8 cellular contexts compared by ENCODE assay signal in genomic region chr19:1360818-1361461, GRCh38. TPM values are rescaled to one million over a fixed set of nuclear protein-coding genes. Genes with fewer than 3 reads are reported as not detected.
DNase-seq lines count a peak whose midpoint lies in the region; ATAC-seq and TF ChIP-seq lines count a peak whose summit lies in the region.

No MANE protein-coding gene starts in this region.

- H3K27me3 ChIP-seq in MG63 (no peaks in the 10 kb centered on the region), lower lobe of right lung (ENCODE audit: low read depth) (no peaks in the 10 kb centered on the region), mesendoderm (ENCODE audit: insufficient read depth, low read length, poor library complexity) (no peaks in the 10 kb centered on the region)

- no peak overlapping the region for H3K23ac ChIP-seq in mesendoderm (ENCODE audit: low read length)

- peaks cover 4% of the 10 kb centered on the region for H3K79me1 ChIP-seq in mesendoderm (ENCODE audit: low read length)

- peak overlapping the region; percentile 76 for H3K4me3 Mint-ChIP-seq in chondrocyte (ENCODE audit: unreplicated experiment)

- peak overlapping the region; percentile 49 for H3K27ac ChIP-seq in lower lobe of right lung
- no peak overlapping the region for H3K27ac ChIP-seq in mesendoderm (ENCODE audit: low read depth, low read length)

- no peak overlapping the region for H3K4me2 ChIP-seq in mesendoderm (ENCODE audit: low read length)

- H3K9me3 ChIP-seq in MG63 (no peaks in the 10 kb centered on the region), lower lobe of right lung (no peaks in the 10 kb centered on the region)

- H3K27me3 Mint-ChIP-seq in chondrocyte (ENCODE audit: low read depth), result no peaks in the 10 kb centered on the region

- no peaks in the 10 kb centered on the region for H3K9me3 Mint-ChIP-seq in chondrocyte (ENCODE audit: low read depth)

- intact Hi-C loops in lower lobe of right lung (cut with DNase I), result no loop called here

- H3K27ac Mint-ChIP-seq in chondrocyte (ENCODE audit: unreplicated experiment), result peak overlapping the region; percentile 95

- H2BK15ac ChIP-seq in mesendoderm (replicated peaks; ENCODE audit: low read depth), result no peak overlapping the region

- no peak overlapping the region for H2BK5ac ChIP-seq in mesendoderm (ENCODE audit: low read length)

- H2BK120ac ChIP-seq in mesendoderm (ENCODE audit: low read depth, low read length), result no peak overlapping the region

- H4K8ac ChIP-seq in mesendoderm (ENCODE audit: low read depth, low read length), result no peak overlapping the region

- H3K9ac ChIP-seq in mesendoderm (ENCODE audit: low read length), result no peak overlapping the region

- H3K4me3 ChIP-seq in MG63 (peak overlapping the region; percentile 36), lower lobe of right lung (peak overlapping the region; percentile 40), mesendoderm (ENCODE audit: low read length) (no peak overlapping the region)

- H2AK5ac ChIP-seq in mesendoderm (ENCODE audit: low read length), result no peak overlapping the region

- no peak overlapping the region for H3K56ac ChIP-seq in mesendoderm (ENCODE audit: low read length)

- no peak overlapping the region for H3K18ac ChIP-seq in mesendoderm (ENCODE audit: low read length)

- H3K36me3 ChIP-seq in MG63, result peaks cover 43% of the 10 kb centered on the region
- H3K36me3 ChIP-seq in lower lobe of right lung, result peaks cover 81% of the 10 kb centered on the region
- peaks cover 3% of the 10 kb centered on the region for H3K36me3 ChIP-seq in mesendoderm (ENCODE audit: control insufficient read depth, insufficient read depth, low read length)

- TF ChIP-seq CTCF in chondrocyte (IDR thresholded peaks at IDR 0.05), result peak; percentile 32
- TF ChIP-seq CTCF in lower lobe of right lung (IDR thresholded peaks at IDR 0.05), result no peak

- peaks cover 24% of the 10 kb centered on the region for H3K36me3 Mint-ChIP-seq in chondrocyte (ENCODE audit: low read depth)

- no peak overlapping the region for H3K4ac ChIP-seq in mesendoderm (ENCODE audit: low read depth, low read length)

- no CpG with 5 or more reads among the region's 31 CpGs for WGBS in mesendoderm (ENCODE audit: extremely low coverage, insufficient coverage, low lambda C conversion rate)

- ATAC-seq in lower lobe of right lung (peak; percentile 52 to 60), GM18907 (IDR thresholded peaks at IDR 0.05; ENCODE audit: unreplicated experiment) (no peak), HG02938 (IDR thresholded peaks at IDR 0.05; ENCODE audit: unreplicated experiment) (no peak)

- H4K5ac ChIP-seq in mesendoderm (ENCODE audit: low read length), result no peak overlapping the region

- H3K4me1 Mint-ChIP-seq in chondrocyte (ENCODE audit: low read depth), result peaks cover 56% of the 10 kb centered on the region

- H3K4me1 ChIP-seq in lower lobe of right lung (peaks cover 41% of the 10 kb centered on the region), mesendoderm (ENCODE audit: control insufficient read depth, low read depth, low read length) (no peaks in the 10 kb centered on the region)

- DNase-seq in A172 (ENCODE audit: low spot score) (peak; percentile 68), MG63 (peak; percentile 96), chondrocyte (ENCODE audit: low spot score) (no peak), lower lobe of right lung (no peak), T-helper 1 cell (no peak), mesendoderm (no peak)

- H3K79me2 ChIP-seq in mesendoderm (ENCODE audit: control insufficient read depth, insufficient read depth, low read length), result peaks cover 4% of the 10 kb centered on the region

RNA-seq across cellular contexts. Expression of gene NDUFS7, which starts 22.8 kb away (rescaled TPM):
- total RNA-seq in A172 (2014; rRNA removed; shearing (Covaris generic)), result 169 and 186 TPM in 2 replicates
- 19.3 and 49.5 TPM in 2 replicates for total RNA-seq in MG63 (2014; rRNA removed; shearing (Covaris generic); ENCODE audit: low replicate concordance)
- total RNA-seq in chondrocyte, result 57.3 to 66.1 TPM (median 57.8 TPM) in 3 replicates
- 76.7 TPM for total RNA-seq in lower lobe of right lung
- polyA plus RNA-seq in mesendoderm (2013, experiment 1 of 2), result 40.8 TPM
- 41.7 TPM for polyA plus RNA-seq in mesendoderm (2013, experiment 2 of 2)

RNA-seq across cellular contexts. Expression of gene GAMT, which starts 40.4 kb away (rescaled TPM):
- total RNA-seq in A172 (2014; rRNA removed; shearing (Covaris generic)), result 101 and 117 TPM in 2 replicates
- total RNA-seq in MG63 (2014; rRNA removed; shearing (Covaris generic); ENCODE audit: low replicate concordance), result 22.1 and 30.7 TPM in 2 replicates
- 30.1 to 34.3 TPM (median 32.5 TPM) in 3 replicates for total RNA-seq in chondrocyte
- 7.8 TPM for total RNA-seq in lower lobe of right lung
- 5.3 TPM for polyA plus RNA-seq in mesendoderm (2013, experiment 1 of 2)
- 6.2 TPM for polyA plus RNA-seq in mesendoderm (2013, experiment 2 of 2)

RNA-seq across cellular contexts. Expression of gene DAZAP1, which starts 46.4 kb away (rescaled TPM):
- 84.8 and 110 TPM in 2 replicates for total RNA-seq in A172 (2014; rRNA removed; shearing (Covaris generic))
- total RNA-seq in MG63 (2014; rRNA removed; shearing (Covaris generic); ENCODE audit: low replicate concordance), result 107 and 149 TPM in 2 replicates
- 81.1 to 88.0 TPM (median 82.5 TPM) in 3 replicates for total RNA-seq in chondrocyte
- total RNA-seq in lower lobe of right lung, result 89.4 TPM
- 243 TPM for polyA plus RNA-seq in mesendoderm (2013, experiment 1 of 2)
- 246 TPM for polyA plus RNA-seq in mesendoderm (2013, experiment 2 of 2)

Comparison
In these comparisons a context has a peak if more than half of its experiments do, and no peak if none do; other contexts are left out.
1. DNase-seq: peak in A172 (single experiment) and MG63 (single experiment); none in chondrocyte (single experiment), lower lobe of right lung (single experiment), T-helper 1 cell (0 of 5) and mesendoderm (single experiment).
2. ATAC-seq: peak in lower lobe of right lung (2 of 2); none in GM18907 (single experiment) and HG02938 (single experiment).